ENCODE assay signal across 16 cellular contexts in the genomic region with DNA sequence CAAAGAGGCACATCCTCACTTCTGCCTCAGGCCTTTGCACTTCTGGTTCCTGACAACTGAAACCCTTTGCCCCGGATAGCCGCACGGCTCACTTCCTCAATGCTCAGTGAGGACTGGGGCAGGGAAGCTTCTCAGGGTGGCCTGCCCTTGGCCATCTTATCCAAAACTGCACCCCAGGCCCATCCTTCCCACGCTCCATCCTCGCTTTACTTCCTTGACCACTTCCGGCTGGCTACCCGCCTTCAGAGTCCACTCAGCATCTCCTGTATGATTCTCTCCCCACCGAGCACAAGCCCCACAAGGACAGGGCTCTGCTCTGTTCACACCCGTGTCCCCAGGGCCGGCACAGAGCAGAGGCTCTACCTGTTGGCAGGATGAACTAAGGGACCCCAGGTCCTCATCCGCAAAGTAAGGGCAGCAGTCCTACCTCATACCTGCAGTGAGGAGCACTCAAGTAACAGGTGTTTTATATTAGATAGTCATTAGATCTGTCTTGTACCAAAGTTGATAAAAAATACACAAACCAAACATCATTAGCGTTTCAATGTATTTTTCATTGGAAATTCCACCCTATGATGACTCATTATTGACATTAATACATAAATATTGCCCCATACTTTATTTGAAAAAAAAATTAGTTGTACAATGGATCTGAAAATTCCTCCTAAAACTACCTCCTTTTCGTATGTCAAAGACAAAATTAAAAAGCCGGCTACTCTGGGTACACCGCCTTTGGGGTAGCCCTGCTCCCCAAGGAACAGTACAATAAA. TPM values are rescaled to one million over a fixed set of nuclear protein-coding genes. Genes with fewer than 3 reads are reported as not detected.
DNase-seq lines count a peak whose midpoint lies in the region; ATAC-seq lines count a peak whose summit lies in the region.
"Had no signal": no experiment of that assay in that cellular context is flagged by ENCODE, and none has a peak within 500 bp of the region (broad histone marks: within the 10 kb centered on the region; RNA-seq: fewer than 3 reads in every experiment).

No MANE protein-coding gene starts in this region.

- no peak overlapping the region for H3K9ac ChIP-seq in trophoblast cell (ENCODE audit: low read length)

- H3K4me3 Mint-ChIP-seq in IgD-negative memory B cell: peak overlapping the region in 3 of 4 donors; percentile 4 to 79 (median 13)
- no peak overlapping the region for H3K4me3 Mint-ChIP-seq in activated T-helper 17 cell treated with anti-CD3 and anti-CD28 coated beads, Interleukin-2, amount 50 U/mL, for 72 hours
- H3K4me3 Mint-ChIP-seq: activated CD8-positive, alpha-beta T cell treated with anti-CD3 and anti-CD28 coated beads for 36 hours had no signal

- no peaks in the 10 kb centered on the region for H3K9me3 ChIP-seq in trophoblast cell (ENCODE audit: insufficient read depth, low read depth, low read length)
- H3K9me3 ChIP-seq: Caco-2, MG63, neutrophil, Peyer's patch, testis had no signal

- H4K8ac ChIP-seq in trophoblast cell (ENCODE audit: low read depth, low read length): peak overlapping the region; percentile 25

- H3K79me2 ChIP-seq in trophoblast cell (ENCODE audit: control insufficient read depth, insufficient read depth, low read length, poor library complexity): peaks cover 33% of the 10 kb centered on the region

- ATAC-seq in GM18907 (IDR thresholded peaks at IDR 0.05; ENCODE audit: unreplicated experiment) (peak; percentile 15), GM18519 (IDR thresholded peaks at IDR 0.05; ENCODE audit: low FRiP score, unreplicated experiment) (no peak), HG03108 (IDR thresholded peaks at IDR 0.05; ENCODE audit: unreplicated experiment) (no peak)
- ATAC-seq in activated T-helper 17 cell treated with anti-CD3 and anti-CD28 coated beads, Interleukin-2, amount 50 U/mL, for 72 hours (replicated peaks): no peak
- ATAC-seq: activated CD8-positive, alpha-beta T cell treated with anti-CD3 and anti-CD28 coated beads for 36 hours; left colon had no signal

- peaks cover 26% of the 10 kb centered on the region for H3K79me1 ChIP-seq in trophoblast cell (ENCODE audit: low read length)

- no peaks in the 10 kb centered on the region for H3K9me3 Mint-ChIP-seq in IgD-negative memory B cell
- H3K9me3 Mint-ChIP-seq in activated T-helper 17 cell treated with anti-CD3 and anti-CD28 coated beads, Interleukin-2, amount 50 U/mL, for 72 hours: no peaks in the 10 kb centered on the region
- H3K9me3 Mint-ChIP-seq: activated CD8-positive, alpha-beta T cell treated with anti-CD3 and anti-CD28 coated beads for 36 hours had no signal

- H3K27me3 ChIP-seq in trophoblast cell (ENCODE audit: insufficient read depth, low read length): no peaks in the 10 kb centered on the region
- H3K27me3 ChIP-seq: MG63, neutrophil, Peyer's patch, testis had no signal

- no peak overlapping the region for H3K4me2 ChIP-seq in trophoblast cell (ENCODE audit: low read length)

- no peak overlapping the region for H3K4me3 ChIP-seq in trophoblast cell (ENCODE audit: low read depth, low read length)
- H3K4me3 ChIP-seq: MG63, Peyer's patch, testis had no signal

- H2BK120ac ChIP-seq in trophoblast cell (ENCODE audit: insufficient read depth, low read length, poor library complexity): no peak overlapping the region

- no peak overlapping the region for H3K23ac ChIP-seq in trophoblast cell (ENCODE audit: low read length)

- no peak overlapping the region for H4K12ac ChIP-seq in trophoblast cell (ENCODE audit: low read depth, low read length)

- H3K4me1 Mint-ChIP-seq in IgD-negative memory B cell: peaks cover 18 to 41% (median 24%) of the 10 kb centered on the region in 3 donors
- H3K4me1 Mint-ChIP-seq in activated T-helper 17 cell treated with anti-CD3 and anti-CD28 coated beads, Interleukin-2, amount 50 U/mL, for 72 hours: peaks cover 14% of the 10 kb centered on the region

- peak overlapping the region; percentile 18 for H2AK5ac ChIP-seq in trophoblast cell (ENCODE audit: low read length)

- H4K91ac ChIP-seq in trophoblast cell (ENCODE audit: low read depth, low read length): peak overlapping the region; percentile 9

- peak overlapping the region; percentile 34 for H3K14ac ChIP-seq in trophoblast cell (ENCODE audit: low read length)

- no peak overlapping the region for H2AFZ ChIP-seq in trophoblast cell (ENCODE audit: insufficient read depth, low read length, poor library complexity)

- peaks cover 4% of the 10 kb centered on the region for H3K36me3 Mint-ChIP-seq in IgD-negative memory B cell
- peaks cover 6% of the 10 kb centered on the region for H3K36me3 Mint-ChIP-seq in activated T-helper 17 cell treated with anti-CD3 and anti-CD28 coated beads, Interleukin-2, amount 50 U/mL, for 72 hours (ENCODE audit: low read depth)

- H3K36me3 ChIP-seq in trophoblast cell (ENCODE audit: control insufficient read depth in 1 of 2, insufficient read depth in 2 of 2, low read length in 2 of 2): peaks cover 10 to 11% of the 10 kb centered on the region in 2 experiments
- H3K36me3 ChIP-seq: neutrophil, Peyer's patch had no signal

- peak overlapping the region; percentile 66 for H3K4ac ChIP-seq in trophoblast cell (ENCODE audit: low read depth, low read length)

- H2BK5ac ChIP-seq in trophoblast cell (ENCODE audit: low read depth, low read length, poor library complexity): no peak overlapping the region

- H3K4me1 ChIP-seq in trophoblast cell (ENCODE audit: control insufficient read depth in 1 of 2, insufficient read depth in 2 of 2, low read length in 2 of 2): peaks cover 38 to 45% of the 10 kb centered on the region in 2 experiments

- peak in 1 of 2 donors; percentile 24 for DNase-seq in trophoblast cell
- no peak for DNase-seq in stimulated activated CD8-positive, alpha-beta memory T cell treated with anti-CD3 and anti-CD28 coated beads, Interleukin-4, amount 100 ng/mL, for 48 hours
- DNase-seq: activated CD8-positive, alpha-beta T cell treated with anti-CD3 and anti-CD28 coated beads for 36 hours; activated gamma-delta T cell treated with Interleukin-2 at 50 U/mL for 16 hours; Caco-2; left colon; MG63; Peyer's patch; T1000; testis had no signal

- no peaks in the 10 kb centered on the region for H3K27me3 Mint-ChIP-seq in IgD-negative memory B cell
- H3K27me3 Mint-ChIP-seq in activated T-helper 17 cell treated with anti-CD3 and anti-CD28 coated beads, Interleukin-2, amount 50 U/mL, for 72 hours: no peaks in the 10 kb centered on the region
- H3K27me3 Mint-ChIP-seq: activated CD8-positive, alpha-beta T cell treated with anti-CD3 and anti-CD28 coated beads for 36 hours had no signal

- peak overlapping the region; percentile 21 for H2BK12ac ChIP-seq in trophoblast cell (ENCODE audit: low read length)

- H3K27ac Mint-ChIP-seq in IgD-negative memory B cell: peak overlapping the region; percentile 23 to 73 (median 35)
- H3K27ac Mint-ChIP-seq in activated T-helper 17 cell treated with anti-CD3 and anti-CD28 coated beads, Interleukin-2, amount 50 U/mL, for 72 hours: peak overlapping the region; percentile 20
- H3K27ac Mint-ChIP-seq: activated CD8-positive, alpha-beta T cell treated with anti-CD3 and anti-CD28 coated beads for 36 hours had no signal

- H3K18ac ChIP-seq in trophoblast cell (ENCODE audit: low read length): peak overlapping the region; percentile 42

- peak overlapping the region; percentile 26 for H3K27ac ChIP-seq in trophoblast cell (ENCODE audit: low read depth, low read length)
- H3K27ac ChIP-seq: neutrophil, testis had no signal

- no CpG with 5 or more reads among the region's 15 CpGs for WGBS in trophoblast cell (ENCODE audit: extremely low coverage, insufficient coverage, insufficient read length)

RNA-seq across cellular contexts. Expression of a gene that starts 35.0 kb away (rescaled TPM):
- polyA plus RNA-seq in IgD-negative memory B cell: 16.4 TPM
- 10 to 100 TPM; 15.4 to 17.4 TPM for total RNA-seq in activated T-helper 17 cell treated with anti-CD3 and anti-CD28 coated beads, Interleukin-2, amount 50 U/mL, for 72 hours
- polyA plus RNA-seq in trophoblast cell (2013): 166 and 173 TPM in 2 replicates
